In the genomic region with DNA sequence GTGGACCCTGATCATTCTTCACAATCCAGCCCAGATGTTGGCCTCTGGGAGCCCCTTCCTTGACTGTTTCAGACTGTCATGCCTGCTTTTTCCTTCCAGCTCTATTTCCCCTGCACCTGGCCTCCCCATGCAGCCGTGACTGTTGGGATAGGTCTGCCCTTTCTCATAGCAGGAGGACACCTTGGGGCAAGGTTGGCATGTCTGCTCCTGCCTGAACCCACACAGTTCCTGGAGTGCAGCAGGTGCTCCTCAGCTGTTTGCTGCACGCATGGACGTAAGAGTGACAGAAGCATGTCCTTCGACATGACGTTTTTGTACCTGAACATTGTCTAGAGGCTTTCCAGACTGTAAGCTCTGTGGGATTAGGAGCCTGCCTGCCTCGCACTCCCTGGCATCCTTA, we compare ENCODE assay signal across 1 cellular context.
TF ChIP-seq lines count a peak whose summit lies in the region.

No MANE protein-coding gene starts in this region.

TF ChIP-seq in GM23338, 12 proteins besides CTCF, POLR2A, EP300 and RAD21 (continued from another document):
- TF ChIP-seq CREB1 (CRISPR knock-in tag; IDR thresholded peaks at IDR 0.05; ENCODE audit: low read depth) (no peak), JUNB (IDR thresholded peaks at IDR 0.05; ENCODE audit: unreplicated experiment) (no peak), STAT1 (IDR thresholded peaks at IDR 0.05; ENCODE audit: unreplicated experiment) (no peak), EZH2 (IDR thresholded peaks at IDR 0.05; ENCODE audit: low read depth, unreplicated experiment) (no peak)
- TF ChIP-seq, protein P1, sequence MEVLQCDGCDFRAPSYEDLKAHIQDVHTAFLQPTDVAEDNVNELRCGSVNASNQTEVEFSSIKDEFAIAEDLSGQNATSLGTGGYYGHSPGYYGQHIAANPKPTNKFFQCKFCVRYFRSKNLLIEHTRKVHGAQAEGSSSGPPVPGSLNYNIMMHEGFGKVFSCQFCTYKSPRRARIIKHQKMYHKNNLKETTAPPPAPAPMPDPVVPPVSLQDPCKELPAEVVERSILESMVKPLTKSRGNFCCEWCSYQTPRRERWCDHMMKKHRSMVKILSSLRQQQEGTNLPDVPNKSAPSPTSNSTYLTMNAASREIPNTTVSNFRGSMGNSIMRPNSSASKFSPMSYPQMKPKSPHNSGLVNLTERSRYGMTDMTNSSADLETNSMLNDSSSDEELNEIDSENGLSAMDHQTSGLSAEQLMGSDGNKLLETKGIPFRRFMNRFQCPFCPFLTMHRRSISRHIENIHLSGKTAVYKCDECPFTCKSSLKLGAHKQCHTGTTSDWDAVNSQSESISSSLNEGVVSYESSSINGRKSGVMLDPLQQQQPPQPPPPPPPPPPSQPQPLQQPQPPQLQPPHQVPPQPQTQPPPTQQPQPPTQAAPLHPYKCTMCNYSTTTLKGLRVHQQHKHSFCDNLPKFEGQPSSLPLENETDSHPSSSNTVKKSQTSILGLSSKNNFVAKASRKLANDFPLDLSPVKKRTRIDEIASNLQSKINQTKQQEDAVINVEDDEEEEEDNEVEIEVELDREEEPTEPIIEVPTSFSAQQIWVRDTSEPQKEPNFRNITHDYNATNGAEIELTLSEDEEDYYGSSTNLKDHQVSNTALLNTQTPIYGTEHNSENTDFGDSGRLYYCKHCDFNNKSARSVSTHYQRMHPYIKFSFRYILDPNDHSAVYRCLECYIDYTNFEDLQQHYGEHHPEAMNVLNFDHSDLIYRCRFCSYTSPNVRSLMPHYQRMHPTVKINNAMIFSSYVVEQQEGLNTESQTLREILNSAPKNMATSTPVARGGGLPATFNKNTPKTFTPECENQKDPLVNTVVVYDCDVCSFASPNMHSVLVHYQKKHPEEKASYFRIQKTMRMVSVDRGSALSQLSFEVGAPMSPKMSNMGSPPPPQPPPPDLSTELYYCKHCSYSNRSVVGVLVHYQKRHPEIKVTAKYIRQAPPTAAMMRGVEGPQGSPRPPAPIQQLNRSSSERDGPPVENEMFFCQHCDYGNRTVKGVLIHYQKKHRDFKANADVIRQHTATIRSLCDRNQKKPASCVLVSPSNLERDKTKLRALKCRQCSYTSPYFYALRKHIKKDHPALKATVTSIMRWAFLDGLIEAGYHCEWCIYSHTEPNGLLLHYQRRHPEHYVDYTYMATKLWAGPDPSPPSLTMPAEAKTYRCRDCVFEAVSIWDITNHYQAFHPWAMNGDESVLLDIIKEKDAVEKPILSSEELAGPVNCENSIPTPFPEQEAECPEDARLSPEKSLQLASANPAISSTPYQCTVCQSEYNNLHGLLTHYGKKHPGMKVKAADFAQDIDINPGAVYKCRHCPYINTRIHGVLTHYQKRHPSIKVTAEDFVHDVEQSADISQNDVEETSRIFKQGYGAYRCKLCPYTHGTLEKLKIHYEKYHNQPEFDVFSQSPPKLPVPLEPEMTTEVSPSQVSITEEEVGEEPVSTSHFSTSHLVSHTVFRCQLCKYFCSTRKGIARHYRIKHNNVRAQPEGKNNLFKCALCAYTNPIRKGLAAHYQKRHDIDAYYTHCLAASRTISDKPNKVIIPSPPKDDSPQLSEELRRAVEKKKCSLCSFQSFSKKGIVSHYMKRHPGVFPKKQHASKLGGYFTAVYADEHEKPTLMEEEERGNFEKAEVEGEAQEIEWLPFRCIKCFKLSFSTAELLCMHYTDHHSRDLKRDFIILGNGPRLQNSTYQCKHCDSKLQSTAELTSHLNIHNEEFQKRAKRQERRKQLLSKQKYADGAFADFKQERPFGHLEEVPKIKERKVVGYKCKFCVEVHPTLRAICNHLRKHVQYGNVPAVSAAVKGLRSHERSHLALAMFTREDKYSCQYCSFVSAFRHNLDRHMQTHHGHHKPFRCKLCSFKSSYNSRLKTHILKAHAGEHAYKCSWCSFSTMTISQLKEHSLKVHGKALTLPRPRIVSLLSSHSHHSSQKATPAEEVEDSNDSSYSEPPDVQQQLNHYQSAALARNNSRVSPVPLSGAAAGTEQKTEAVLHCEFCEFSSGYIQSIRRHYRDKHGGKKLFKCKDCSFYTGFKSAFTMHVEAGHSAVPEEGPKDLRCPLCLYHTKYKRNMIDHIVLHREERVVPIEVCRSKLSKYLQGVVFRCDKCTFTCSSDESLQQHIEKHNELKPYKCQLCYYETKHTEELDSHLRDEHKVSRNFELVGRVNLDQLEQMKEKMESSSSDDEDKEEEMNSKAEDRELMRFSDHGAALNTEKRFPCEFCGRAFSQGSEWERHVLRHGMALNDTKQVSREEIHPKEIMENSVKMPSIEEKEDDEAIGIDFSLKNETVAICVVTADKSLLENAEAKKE (CRISPR knock-in tag; IDR thresholded peaks at IDR 0.05): no peak
TF ChIP-seq in GM23338: peak in this region for 0.
